Comparison of ENCODE assay signal across 1 cellular context in the genomic region with DNA sequence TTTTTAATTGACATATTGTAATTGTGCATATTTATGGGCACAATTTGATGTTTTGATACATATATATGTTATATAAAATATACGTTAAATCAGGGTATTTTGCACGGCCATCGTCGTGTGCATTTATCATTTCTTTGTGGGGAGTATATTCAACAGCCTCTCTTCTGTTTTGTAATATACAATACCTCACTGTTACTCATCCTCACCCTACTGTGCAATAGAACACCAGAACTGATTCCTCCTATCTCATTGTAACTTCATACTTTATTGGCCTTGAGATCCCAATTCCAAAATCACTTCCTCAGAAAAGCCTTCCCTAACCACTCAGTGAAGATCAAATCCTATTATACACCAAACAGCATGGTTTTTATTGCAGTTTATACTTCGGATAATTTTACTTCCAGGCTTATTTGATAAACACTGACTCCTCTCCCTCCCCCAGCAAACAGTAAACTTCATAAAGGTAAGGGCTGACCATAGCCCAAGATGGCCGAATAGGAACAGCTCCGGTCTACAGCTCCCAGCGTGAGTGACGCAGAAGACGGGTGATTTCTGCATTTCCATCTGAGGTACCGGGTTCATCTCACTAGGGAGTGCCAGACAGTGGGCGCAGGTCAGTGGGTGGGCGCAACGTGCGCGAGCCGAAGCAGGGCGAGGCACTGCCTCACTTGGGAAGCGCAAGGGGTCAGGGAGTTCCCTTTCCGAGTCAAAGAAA.
A peak's percentile ranks its signal among the peaks of the same experiment; 100 is the strongest.
TF ChIP-seq lines count a peak whose summit lies in the region.

No MANE protein-coding gene starts in this region.

TF ChIP-seq in H1, 55 proteins besides CTCF, POLR2A, EP300 and RAD21:
- 0 out of 2 replicates have a peak, but pooled peaks have one; percentile 54 for TF ChIP-seq YY1 (IDR thresholded peaks at IDR 0.05; ENCODE audit: low read depth, low read length)
